Comparison of ENCODE assay signal across 1 cellular context in the genomic region with DNA sequence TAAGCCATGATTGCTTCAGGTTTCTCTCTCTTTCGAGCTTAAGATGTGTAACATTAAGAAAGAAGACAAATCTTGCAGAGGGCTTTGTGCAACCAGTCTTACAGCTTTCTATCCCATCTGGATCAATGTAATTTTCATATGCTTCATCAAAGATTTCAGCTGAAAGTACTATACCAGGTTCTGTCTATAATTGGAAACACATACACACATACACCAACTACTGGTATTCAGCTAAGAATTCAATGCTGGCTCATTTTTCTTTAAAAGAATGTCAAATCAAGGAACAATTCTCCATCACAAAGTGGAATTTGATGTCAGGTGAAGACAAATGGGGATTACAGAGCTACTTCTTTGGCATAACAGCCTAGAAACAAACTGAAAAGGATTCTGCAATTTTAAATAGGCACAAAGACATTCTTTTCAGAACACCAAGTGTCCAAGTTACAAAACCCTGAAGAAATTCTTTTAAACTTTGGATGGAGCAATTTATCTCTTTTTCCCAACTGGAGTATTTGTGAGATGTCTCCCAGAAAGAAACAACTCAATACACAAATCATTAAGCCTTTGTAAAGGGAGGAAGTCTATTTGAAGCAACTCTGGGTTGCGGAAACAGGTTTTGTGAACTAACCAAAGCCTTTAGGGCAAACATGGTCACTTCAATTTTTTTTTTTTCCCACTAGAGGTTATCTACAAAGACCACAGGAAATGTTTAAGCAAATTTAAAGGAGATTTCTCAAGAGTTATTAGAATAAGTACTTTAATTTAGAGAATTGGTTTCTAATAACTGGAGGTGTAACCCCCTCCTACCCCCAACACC.
TF ChIP-seq lines count a peak whose summit lies in the region.

No MANE protein-coding gene starts in this region.

TF ChIP-seq in SK-N-SH, 30 proteins besides CTCF, POLR2A, EP300 and RAD21 (continued from another document):
- TF ChIP-seq, protein P1, sequence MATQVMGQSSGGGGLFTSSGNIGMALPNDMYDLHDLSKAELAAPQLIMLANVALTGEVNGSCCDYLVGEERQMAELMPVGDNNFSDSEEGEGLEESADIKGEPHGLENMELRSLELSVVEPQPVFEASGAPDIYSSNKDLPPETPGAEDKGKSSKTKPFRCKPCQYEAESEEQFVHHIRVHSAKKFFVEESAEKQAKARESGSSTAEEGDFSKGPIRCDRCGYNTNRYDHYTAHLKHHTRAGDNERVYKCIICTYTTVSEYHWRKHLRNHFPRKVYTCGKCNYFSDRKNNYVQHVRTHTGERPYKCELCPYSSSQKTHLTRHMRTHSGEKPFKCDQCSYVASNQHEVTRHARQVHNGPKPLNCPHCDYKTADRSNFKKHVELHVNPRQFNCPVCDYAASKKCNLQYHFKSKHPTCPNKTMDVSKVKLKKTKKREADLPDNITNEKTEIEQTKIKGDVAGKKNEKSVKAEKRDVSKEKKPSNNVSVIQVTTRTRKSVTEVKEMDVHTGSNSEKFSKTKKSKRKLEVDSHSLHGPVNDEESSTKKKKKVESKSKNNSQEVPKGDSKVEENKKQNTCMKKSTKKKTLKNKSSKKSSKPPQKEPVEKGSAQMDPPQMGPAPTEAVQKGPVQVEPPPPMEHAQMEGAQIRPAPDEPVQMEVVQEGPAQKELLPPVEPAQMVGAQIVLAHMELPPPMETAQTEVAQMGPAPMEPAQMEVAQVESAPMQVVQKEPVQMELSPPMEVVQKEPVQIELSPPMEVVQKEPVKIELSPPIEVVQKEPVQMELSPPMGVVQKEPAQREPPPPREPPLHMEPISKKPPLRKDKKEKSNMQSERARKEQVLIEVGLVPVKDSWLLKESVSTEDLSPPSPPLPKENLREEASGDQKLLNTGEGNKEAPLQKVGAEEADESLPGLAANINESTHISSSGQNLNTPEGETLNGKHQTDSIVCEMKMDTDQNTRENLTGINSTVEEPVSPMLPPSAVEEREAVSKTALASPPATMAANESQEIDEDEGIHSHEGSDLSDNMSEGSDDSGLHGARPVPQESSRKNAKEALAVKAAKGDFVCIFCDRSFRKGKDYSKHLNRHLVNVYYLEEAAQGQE (IDR thresholded peaks at IDR 0.05; ENCODE audit: low read depth, low read length) = no peak
- TF ChIP-seq, protein P2, sequence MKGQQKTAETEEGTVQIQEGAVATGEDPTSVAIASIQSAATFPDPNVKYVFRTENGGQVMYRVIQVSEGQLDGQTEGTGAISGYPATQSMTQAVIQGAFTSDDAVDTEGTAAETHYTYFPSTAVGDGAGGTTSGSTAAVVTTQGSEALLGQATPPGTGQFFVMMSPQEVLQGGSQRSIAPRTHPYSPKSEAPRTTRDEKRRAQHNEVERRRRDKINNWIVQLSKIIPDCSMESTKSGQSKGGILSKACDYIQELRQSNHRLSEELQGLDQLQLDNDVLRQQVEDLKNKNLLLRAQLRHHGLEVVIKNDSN (IDR thresholded peaks at IDR 0.05; ENCODE audit: borderline replicate concordance, low read depth) = no peak
- TF ChIP-seq GATA2 (CRISPR knock-in tag; IDR thresholded peaks at IDR 0.05) (no peak), YY1 (IDR thresholded peaks at IDR 0.05; ENCODE audit: low read depth) (no peak), MXI1 (IDR thresholded peaks at IDR 0.05; ENCODE audit: low read depth, low read length) (no peak)
- TF ChIP-seq, protein P3, sequence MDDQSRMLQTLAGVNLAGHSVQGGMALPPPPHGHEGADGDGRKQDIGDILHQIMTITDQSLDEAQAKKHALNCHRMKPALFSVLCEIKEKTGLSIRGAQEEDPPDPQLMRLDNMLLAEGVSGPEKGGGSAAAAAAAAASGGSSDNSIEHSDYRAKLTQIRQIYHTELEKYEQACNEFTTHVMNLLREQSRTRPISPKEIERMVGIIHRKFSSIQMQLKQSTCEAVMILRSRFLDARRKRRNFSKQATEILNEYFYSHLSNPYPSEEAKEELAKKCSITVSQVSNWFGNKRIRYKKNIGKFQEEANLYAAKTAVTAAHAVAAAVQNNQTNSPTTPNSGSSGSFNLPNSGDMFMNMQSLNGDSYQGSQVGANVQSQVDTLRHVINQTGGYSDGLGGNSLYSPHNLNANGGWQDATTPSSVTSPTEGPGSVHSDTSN (IDR thresholded peaks at IDR 0.05) = peak; percentile 42
